32 cellular contexts compared by ENCODE assay signal in genomic region chr11:99918761-99919160, GRCh38.
"Had no signal": no experiment of that assay in that cellular context is flagged by ENCODE, and none has a peak within 500 bp of the region (broad histone marks: within the 10 kb centered on the region; RNA-seq: fewer than 3 reads in every experiment).

No MANE protein-coding gene starts in this region.

- H3K27me3 Mint-ChIP-seq: activated CD4-positive, alpha-beta memory T cell treated with anti-CD3 and anti-CD28 coated beads for 36 hours; activated CD4-positive, alpha-beta T cell treated with anti-CD3 and anti-CD28 coated beads for 36 hours; activated CD4-positive, alpha-beta T cell treated with anti-CD3 and anti-CD28 coated beads, Interleukin-2, amount 10 ng/mL, durations not matched to agents 7 days and 5 days; activated naive CD4-positive, alpha-beta T cell treated with anti-CD3 and anti-CD28 coated beads, Interleukin-2, amount 10 ng/mL, durations not matched to agents 7 days and 5 days; activated naive CD8-positive, alpha-beta T cell; activated naive CD8-positive, alpha-beta T cell treated with anti-CD3 and anti-CD28 coated beads, Interleukin-2, amount 50 U/mL, for 24 hours had no signal

- H3K4me3 Mint-ChIP-seq: activated CD4-positive, alpha-beta memory T cell treated with anti-CD3 and anti-CD28 coated beads for 36 hours; activated CD4-positive, alpha-beta T cell treated with anti-CD3 and anti-CD28 coated beads for 36 hours; activated CD4-positive, alpha-beta T cell treated with anti-CD3 and anti-CD28 coated beads, Interleukin-2, amount 10 ng/mL, durations not matched to agents 7 days and 5 days; activated naive CD4-positive, alpha-beta T cell treated with anti-CD3 and anti-CD28 coated beads, Interleukin-2, amount 10 ng/mL, durations not matched to agents 7 days and 5 days; activated naive CD8-positive, alpha-beta T cell; activated naive CD8-positive, alpha-beta T cell treated with anti-CD3 and anti-CD28 coated beads, Interleukin-2, amount 50 U/mL, for 24 hours; brain; T-helper 1 cell treated with Interleukin-12 subunit alpha and Interleukin-12 subunit beta and Interleukin-4 antibody, amounts not matched to agents 30 μg/mL and 1 μg/mL, for 36 hours; T-helper 2 cell treated with Interferon-gamma antibody and Interleukin-4, amounts not matched to agents 5 μg/mL and 100 μg/mL, for 36 hours had no signal

- H3K36me3 Mint-ChIP-seq: activated CD4-positive, alpha-beta memory T cell treated with anti-CD3 and anti-CD28 coated beads for 36 hours; activated naive CD4-positive, alpha-beta T cell treated with anti-CD3 and anti-CD28 coated beads, Interleukin-2, amount 10 ng/mL, durations not matched to agents 7 days and 5 days; activated naive CD8-positive, alpha-beta T cell; brain had no signal

- H3K27ac Mint-ChIP-seq: activated CD4-positive, alpha-beta memory T cell treated with anti-CD3 and anti-CD28 coated beads for 36 hours; activated CD4-positive, alpha-beta T cell treated with anti-CD3 and anti-CD28 coated beads for 36 hours; activated CD4-positive, alpha-beta T cell treated with anti-CD3 and anti-CD28 coated beads, Interleukin-2, amount 10 ng/mL, durations not matched to agents 7 days and 5 days; activated naive CD4-positive, alpha-beta T cell treated with anti-CD3 and anti-CD28 coated beads, Interleukin-2, amount 10 ng/mL, durations not matched to agents 7 days and 5 days; activated naive CD8-positive, alpha-beta T cell; activated naive CD8-positive, alpha-beta T cell treated with anti-CD3 and anti-CD28 coated beads, Interleukin-2, amount 50 U/mL, for 24 hours; brain; T-helper 1 cell treated with Interleukin-12 subunit alpha and Interleukin-12 subunit beta and Interleukin-4 antibody, amounts not matched to agents 30 μg/mL and 1 μg/mL, for 36 hours; T-helper 2 cell treated with Interferon-gamma antibody and Interleukin-4, amounts not matched to agents 5 μg/mL and 100 μg/mL, for 36 hours had no signal

- DNase-seq: activated CD4-positive, alpha-beta memory T cell treated with anti-CD3 and anti-CD28 coated beads for 36 hours; activated CD4-positive, alpha-beta T cell treated with anti-CD3 and anti-CD28 coated beads for 36 hours; activated CD4-positive, alpha-beta T cell treated with anti-CD3 and anti-CD28 coated beads, Interleukin-2, amount 10 ng/mL, durations not matched to agents 7 days and 5 days; activated CD8-positive, alpha-beta memory T cell treated with anti-CD3 and anti-CD28 coated beads, Interleukin-2, amount 50 U/mL, for 4 hours; activated effector memory CD4-positive, alpha-beta T cell treated with Interleukin-2 at 50 U/mL for 16 hours; activated naive CD4-positive, alpha-beta T cell treated with anti-CD3 and anti-CD28 coated beads, Interleukin-2, amount 10 ng/mL, durations not matched to agents 7 days and 5 days; activated naive CD8-positive, alpha-beta T cell treated with anti-CD3 and anti-CD28 coated beads, Interleukin-2, amount 50 U/mL, for 24 hours; activated T-cell treated with anti-CD3 and anti-CD28 coated beads, Interleukin-2, amount 50 U/mL, for 48 hours; anterior cingulate cortex; caudate nucleus; cerebellar nuclear complex; Karpas-422; NCI-H1105; NCI-H1436; NCI-H1694; NCI-H1930; NCI-H2081 treated with DMSO at 0.1 percent for 48 hours; NCI-H226; NCI-H446 treated with DMSO at 0.1 percent for 48 hours; NCI-H524; NCI-H69; PC-3; Peyer's patch; RPMI8226; SHP77 treated with DMSO at 0.1 percent for 48 hours; SK-N-SH had no signal

- H3K4me1 Mint-ChIP-seq: activated CD4-positive, alpha-beta T cell treated with anti-CD3 and anti-CD28 coated beads for 36 hours; activated CD4-positive, alpha-beta T cell treated with anti-CD3 and anti-CD28 coated beads, Interleukin-2, amount 10 ng/mL, durations not matched to agents 7 days and 5 days; activated naive CD4-positive, alpha-beta T cell treated with anti-CD3 and anti-CD28 coated beads, Interleukin-2, amount 10 ng/mL, durations not matched to agents 7 days and 5 days; activated naive CD8-positive, alpha-beta T cell treated with anti-CD3 and anti-CD28 coated beads, Interleukin-2, amount 50 U/mL, for 24 hours; brain had no signal

- H3K4me3 ChIP-seq: Peyer's patch, SJSA1 had no signal

- ATAC-seq: activated CD4-positive, alpha-beta T cell treated with anti-CD3 and anti-CD28 coated beads for 36 hours; activated CD4-positive, CD25-positive, alpha-beta regulatory T cell treated with anti-CD3 and anti-CD28 coated beads, Interleukin-2, amount 50 U/mL, for 24 hours; activated naive CD8-positive, alpha-beta T cell treated with anti-CD3 and anti-CD28 coated beads, Interleukin-2, amount 50 U/mL, for 24 hours; PC-3 had no signal
